Comparison of ENCODE assay signal across 8 cellular contexts in the genomic region with DNA sequence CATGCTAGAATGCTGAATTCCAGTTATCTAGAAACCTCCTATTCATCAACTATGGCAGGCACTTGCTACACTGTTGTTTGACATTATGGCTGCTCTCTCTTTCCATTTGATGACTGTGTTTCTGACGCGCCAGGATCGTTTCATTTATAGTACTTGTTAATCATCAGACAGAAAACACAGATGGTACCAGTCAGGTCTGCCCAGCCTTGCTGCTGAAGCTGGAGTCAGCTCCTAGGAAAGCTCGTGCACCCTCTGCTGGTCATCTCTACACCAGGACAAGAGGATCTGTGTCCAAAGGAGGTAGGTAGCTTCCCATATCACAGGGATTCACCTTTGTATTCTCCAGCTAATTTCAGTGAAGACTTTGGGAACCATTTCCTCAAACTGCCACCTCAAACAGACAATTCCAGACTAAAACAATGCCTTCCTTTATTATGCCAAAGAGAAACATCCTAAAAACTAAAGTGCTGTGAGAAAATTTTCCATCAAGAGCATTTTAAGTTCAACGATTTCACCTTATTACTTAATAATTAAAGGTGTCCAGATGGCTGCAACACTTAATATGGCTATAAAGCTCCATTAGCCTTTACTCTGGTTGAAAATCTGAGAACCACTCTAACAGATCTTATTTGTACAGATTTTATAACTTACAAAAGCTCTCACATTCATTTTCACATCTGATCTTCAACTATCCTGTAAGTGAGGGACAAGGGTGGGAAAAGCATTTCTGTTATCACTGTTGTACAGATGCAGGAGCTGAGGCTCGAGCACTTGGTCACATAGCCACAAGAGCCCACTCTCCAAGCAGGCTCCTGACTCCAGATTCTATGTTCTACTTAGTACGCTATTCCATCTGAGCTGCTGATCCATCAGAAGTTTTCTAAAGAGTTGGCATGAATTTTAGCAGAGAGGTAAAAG. TPM values are rescaled to one million over a fixed set of nuclear protein-coding genes. Genes with fewer than 3 reads are reported as not detected.
DNase-seq lines count a peak whose midpoint lies in the region; ATAC-seq and TF ChIP-seq lines count a peak whose summit lies in the region.

No MANE protein-coding gene starts in this region.

- POLR2A ChIA-PET in IMR-90 (lab: Charles Lee; ENCODE audit: unreplicated experiment): no interaction called here

- peak overlapping the region; percentile 39 for H2BK5ac ChIP-seq in IMR-90 (ENCODE audit: low read depth, low read length, poor library complexity, severe bottlenecking)

- H3K9ac ChIP-seq in IMR-90 (ENCODE audit: low read depth, low read length): no peak overlapping the region
- H3K9ac ChIP-seq in OCI-LY3 (ENCODE audit: low read length): peak overlapping the region; percentile 24; the same call in 1 of the 2 replicates

- H3K4me3 ChIP-seq in IMR-90 (ENCODE audit: insufficient read depth, low read depth, low read length) (no peak overlapping the region; the same call in 1 of the 2 replicates), OCI-LY3 (ENCODE audit: low read length) (peak overlapping the region; percentile 50)

- peak; percentile 91 for TF ChIP-seq CTCF in IMR-90 (conservative IDR thresholded peaks at IDR 0.05; ENCODE audit: low read depth, low read length)
- peak; percentile 89 for TF ChIP-seq CTCF in OCI-LY3 (IDR thresholded peaks at IDR 0.05; ENCODE audit: low read depth, low read length)

- TF ChIP-seq POLR2A in IMR-90 (IDR thresholded peaks at IDR 0.05; ENCODE audit: low read depth, low read length) (peak; percentile 54; the same call in 1 of the 2 replicates), erythroblast (IDR thresholded peaks at IDR 0.05; ENCODE audit: low read length) (no peak)

- TF ChIP-seq RAD21 in IMR-90 (IDR thresholded peaks at IDR 0.05; ENCODE audit: low read length): peak; percentile 98

- H3K4me2 ChIP-seq in IMR-90 (ENCODE audit: low read depth, low read length) (peak overlapping the region; percentile 30; the same call in 1 of the 2 replicates), OCI-LY3 (ENCODE audit: low read length) (peak overlapping the region; percentile 57)

- in situ Hi-C loops in IMR-90 (cut with MboI; ENCODE audit: low sequenced_read_pairs): loop anchor here (5.0 to 10.0 kb wide), 2 partner anchors 251 to 444 kb away; partner anchors contain the start of gene TLK1

- no peaks in the 10 kb centered on the region for H3K79me2 ChIP-seq in OCI-LY3 (ENCODE audit: low read length)

- no peak overlapping the region for H3K14ac ChIP-seq in IMR-90 (replicated peaks; ENCODE audit: low read depth, low read length)

- H4K5ac ChIP-seq in IMR-90 (ENCODE audit: low read depth, low read length): no peak overlapping the region

- 0 out of 2 replicates have a peak overlapping the region, but pooled peaks have one; percentile 8 for H2BK120ac ChIP-seq in IMR-90 (ENCODE audit: low read depth, low read length)

- intact Hi-C loops in IMR-90 (cut with micrococcal nuclease): loop anchor here (1.0 to 5.0 kb wide), 3 partner anchors 257 to 443 kb away; no protein-coding TSS in a partner anchor

- H3K4me1 ChIP-seq in IMR-90 (ENCODE audit: control insufficient read depth, insufficient read depth, low read length) (peaks cover 7% of the 10 kb centered on the region), OCI-LY3 (ENCODE audit: low read length) (peaks cover 24% of the 10 kb centered on the region)

- no peak overlapping the region for H3K23ac ChIP-seq in IMR-90 (ENCODE audit: low read depth, low read length)

- H3K27ac ChIP-seq in IMR-90 (ENCODE audit: insufficient read depth, low read length): no peak overlapping the region
- H3K27ac ChIP-seq in OCI-LY3 (ENCODE audit: low read length): peak overlapping the region; percentile 6; the same call in 1 of the 2 replicates

- no peak overlapping the region for H3K56ac ChIP-seq in IMR-90 (ENCODE audit: extremely low read depth, insufficient read depth, low read length)

- BruUV-seq in IMR-90 (replicated peaks; lab: Mats Ljungman, UMichigan): no TSS peak

- peaks cover 3% of the 10 kb centered on the region for H3K9me1 ChIP-seq in IMR-90 (ENCODE audit: insufficient read depth, low read length)

- H4K91ac ChIP-seq in IMR-90 (ENCODE audit: insufficient read depth, low read depth, low read length): peak overlapping the region; percentile 39

- peak overlapping the region in 1 of 2 experiments; percentile 2; a peak in 1 of 4 replicates for H4K8ac ChIP-seq in IMR-90 (ENCODE audit: low read depth in 2 of 2, low read length in 2 of 2)

- no peaks in the 10 kb centered on the region for H3K27me3 ChIP-seq in IMR-90 (ENCODE audit: control insufficient read depth, insufficient read depth, low read length)
- H3K27me3 ChIP-seq in OCI-LY3 (ENCODE audit: low read depth, low read length): no peaks in the 10 kb centered on the region

- H2AK9ac ChIP-seq in IMR-90 (replicated peaks; ENCODE audit: low read depth, low read length, poor library complexity): no peak overlapping the region

- ATAC-seq in GM21576 (IDR thresholded peaks at IDR 0.05; ENCODE audit: unreplicated experiment): peak; percentile 86
- ATAC-seq in IMR-90 (ENCODE audit: low read depth): peak; percentile 94
- peak; percentile 93 to 96 for ATAC-seq in naive B cell (ENCODE audit: low read depth in 2 of 2)

- no peak overlapping the region; the same call in 1 of the 2 replicates for H2AK5ac ChIP-seq in IMR-90 (ENCODE audit: low read depth, low read length)

- H3K36me3 Mint-ChIP-seq in naive B cell: no peaks in the 10 kb centered on the region

- peak overlapping the region; percentile 4; the same call in 1 of the 2 replicates for H3K4ac ChIP-seq in IMR-90 (ENCODE audit: low read depth, low read length)

- H4K20me1 ChIP-seq in IMR-90 (ENCODE audit: insufficient read depth, low read length) (no peaks in the 10 kb centered on the region), OCI-LY3 (ENCODE audit: insufficient read depth, low read length) (no peaks in the 10 kb centered on the region)

- H3K36me3 ChIP-seq in IMR-90 (ENCODE audit: control insufficient read depth, insufficient read depth, low read length): no peaks in the 10 kb centered on the region
- no peaks in the 10 kb centered on the region for H3K36me3 ChIP-seq in OCI-LY3 (replicated peaks; ENCODE audit: low read depth, low read length)

- H3K9me3 ChIP-seq in IMR-90 (ENCODE audit: control insufficient read depth, insufficient read depth, low read length) (no peaks in the 10 kb centered on the region), OCI-LY3 (ENCODE audit: insufficient read depth, low read length) (no peaks in the 10 kb centered on the region)

- H3K4me1 Mint-ChIP-seq in naive B cell: peaks cover 14 to 25% (median 20%) of the 10 kb centered on the region in 3 donors

- H3K9me3 Mint-ChIP-seq in naive B cell: peaks cover 0 to 4% (median 0%) of the 10 kb centered on the region in 7 donors

- no peak overlapping the region for H3K18ac ChIP-seq in IMR-90 (ENCODE audit: low read depth, low read length)

- peaks cover under 1 to 18% of the 10 kb centered on the region in 2 experiments; a peak in 2 of 4 replicates for H3K79me1 ChIP-seq in IMR-90 (ENCODE audit: low read depth in 1 of 2, low read length in 2 of 2)

- peak overlapping the region in 6 of 8 donors; percentile 3 to 71 (median 30) for H3K4me3 Mint-ChIP-seq in naive B cell

- dilution Hi-C loops in IMR-90 (cut with HindIII; ENCODE audit: low sequenced_read_pairs, unreplicated experiment): no loop called here

- no peaks in the 10 kb centered on the region for H3K27me3 Mint-ChIP-seq in naive B cell

- H2AFZ ChIP-seq in IMR-90 (replicated peaks; ENCODE audit: low read length, poor library complexity): no peak overlapping the region
- 0 out of 2 replicates have a peak overlapping the region, but pooled peaks have one; percentile 58 for H2AFZ ChIP-seq in OCI-LY3 (ENCODE audit: low read depth, low read length)

- peak overlapping the region in 5 of 6 donors; percentile 64 to 92 (median 80) for H3K27ac Mint-ChIP-seq in naive B cell

- DNase-seq in DMS53 treated with DMSO at 0.1 percent for 48 hours (lab: John Stamatoyannopoulos, UW; ENCODE audit: unreplicated experiment) (peak; percentile 97), IMR-90 (peak; percentile 98), activated T-cell treated with anti-CD3 and anti-CD28 coated beads for 24 hours (ENCODE audit: low read depth) (peak; percentile 79), erythroblast (lab: John Stamatoyannopoulos, UW) (peak; percentile 86 to 88), naive B cell (peak; percentile 77)
- peak; percentile 22 to 82 for DNase-seq in stimulated activated CD8-positive, alpha-beta memory T cell treated with anti-CD3 and anti-CD28 coated beads, Interleukin-7, amount 100 ng/mL, for 48 hours (ENCODE audit: extremely low read depth in 1 of 2, low read depth in 1 of 2)

- H2BK20ac ChIP-seq in IMR-90 (ENCODE audit: low read depth, low read length): peak overlapping the region; percentile 41; the same call in 1 of the 2 replicates

- no CpG with 5 or more reads among the region's 7 CpGs for WGBS in IMR-90 (ENCODE audit: extremely low coverage in 2 of 2, insufficient read length in 1 of 2), 2 experiments

- CTCF ChIA-PET in IMR-90 (lab: Yijun Ruan, JAX): interaction anchor here (0.5 to 2.0 kb wide), 29 partner anchors 11 to 488 kb away, joined by 3 to 11 read pairs (median 4); partner anchors contain the start of genes DCAF17, GORASP2 and METTL8

- peak overlapping the region; percentile 0; the same call in 1 of the 3 replicates for H2BK15ac ChIP-seq in IMR-90 (ENCODE audit: low read depth, low read length)

TF ChIP-seq in IMR-90, 13 proteins besides CTCF, POLR2A, EP300 and RAD21 (continues in another document):
- 0 out of 2 replicates have a peak, but pooled peaks have one; percentile 2 for TF ChIP-seq CEBPB (IDR thresholded peaks at IDR 0.05; ENCODE audit: low read depth, low read length)
- no peak for TF ChIP-seq NFE2L2 (IDR thresholded peaks at IDR 0.05; ENCODE audit: low read depth, low read length)
- 0 out of 2 replicates have a peak, but pooled peaks have one; percentile 7 for TF ChIP-seq RFX5 (IDR thresholded peaks at IDR 0.05; ENCODE audit: low read depth, low read length)
- TF ChIP-seq MAZ (IDR thresholded peaks at IDR 0.05; ENCODE audit: borderline replicate concordance, low read depth, low read length): peak; percentile 37; the same call in 1 of the 2 replicates
- peak; percentile 56 for TF ChIP-seq FOS (IDR thresholded peaks at IDR 0.05; ENCODE audit: low read depth, low read length)
- peak; percentile 98 for TF ChIP-seq SMC3 (IDR thresholded peaks at IDR 0.05; ENCODE audit: low read depth, low read length)
- TF ChIP-seq RCOR1 (IDR thresholded peaks at IDR 0.05; ENCODE audit: insufficient replicate concordance, low read length): peak; percentile 88

RNA-seq across cellular contexts. Expression of gene METTL8, which starts 17.5 kb away (rescaled TPM):
- total RNA-seq in IMR-90 (2012; rRNA removed): 10.6 and 20.0 TPM in 2 replicates
- polyA plus RNA-seq in IMR-90 (2012; rRNA removed) (6.4 and 6.9 TPM in 2 replicates), naive B cell (ENCODE audit: low read depth in 6 of 6) (10 to 100 TPM; 25.9 to 70.3 (median 54.4) TPM)
- polyA plus RNA-seq in IMR-90 (2012; cell fraction: cytosol; rRNA removed): 2.0 and 4.4 TPM in 2 replicates
- 1.8 and 5.5 TPM in 2 replicates for polyA plus RNA-seq in IMR-90 (2012; cell fraction: nucleus; rRNA removed; ENCODE audit: low replicate concordance)

RNA-seq across cellular contexts. Expression of gene DCAF17, which starts 17.8 kb away (rescaled TPM):
- total RNA-seq in IMR-90 (2012; rRNA removed): 13.1 and 22.8 TPM in 2 replicates
- polyA plus RNA-seq in IMR-90 (2012; rRNA removed) (5.0 and 6.7 TPM in 2 replicates), naive B cell (ENCODE audit: low read depth in 6 of 6) (10 to 100 TPM; 13.4 to 20.1 (median 17.0) TPM)
- 0.98 and 1.5 TPM in 2 replicates for polyA plus RNA-seq in IMR-90 (2012; cell fraction: cytosol; rRNA removed)
- 1.9 and 10.9 TPM in 2 replicates for polyA plus RNA-seq in IMR-90 (2012; cell fraction: nucleus; rRNA removed; ENCODE audit: low replicate concordance)
